In genomic region chr12:71865166-71865713, GRCh38 we compare ENCODE assay signal across 10 cellular contexts. TPM values are rescaled to one million over a fixed set of nuclear protein-coding genes. Genes with fewer than 3 reads are reported as not detected.
DNase-seq lines count a peak whose midpoint lies in the region; ATAC-seq, FAIRE-seq and TF ChIP-seq lines count a peak whose summit lies in the region.
"Had no signal": no experiment of that assay in that cellular context is flagged by ENCODE, and none has a peak within 500 bp of the region (broad histone marks: within the 10 kb centered on the region; RNA-seq: fewer than 3 reads in every experiment).

No MANE protein-coding gene starts in this region.

- no peak for FAIRE-seq in K562 (lab: Jason Lieb, UNC)

- H3K4me1 ChIP-seq in BLaER1, result peaks cover 21% of the 10 kb centered on the region
- no peaks in the 10 kb centered on the region for H3K4me1 ChIP-seq in K562 (replicated peaks in 1 of 2; ENCODE audit: control insufficient read depth in 2 of 2, insufficient read depth in 2 of 2, low read length in 2 of 2)

- H3K4me3 ChIP-seq in BLaER1 (no peak overlapping the region), K562 (no peak overlapping the region)

- H3K79me2 ChIP-seq in K562 (ENCODE audit: control insufficient read depth, insufficient read depth, low read length), result peaks cover 77% of the 10 kb centered on the region

- ATAC-seq in K562, result peak; percentile 31; the same call in 2 of the 3 replicates
- ATAC-seq in GM21717 (IDR thresholded peaks at IDR 0.05; ENCODE audit: unreplicated experiment), result no peak
- ATAC-seq in HG03342 (IDR thresholded peaks at IDR 0.05; ENCODE audit: unreplicated experiment), result no peak
- ATAC-seq in HG03175 (IDR thresholded peaks at IDR 0.05; ENCODE audit: unreplicated experiment), result no peak

- no peak overlapping the region for H3K27ac Mint-ChIP-seq in nephron progenitor cell

- in situ Hi-C loops in K562 (cut with MboI), result no loop called here

- H3K27ac ChIP-seq in BLaER1 (no peak overlapping the region), K562 (ENCODE audit: extremely low read depth, low read depth, low read length) (no peak overlapping the region)

- H3K27me3 ChIP-seq in BLaER1, result no peaks in the 10 kb centered on the region
- no peaks in the 10 kb centered on the region for H3K27me3 ChIP-seq in K562 (ENCODE audit: control insufficient read depth in 2 of 2, insufficient read depth in 2 of 2, low read length in 2 of 2)

- peak; percentile 90 for DNase-seq in HT1080 (ENCODE audit: low read depth)
- no peak for DNase-seq in K562 (ENCODE audit: extremely low read depth in 1 of 4, low spot score in 3 of 4)
- DNase-seq in myocyte (ENCODE audit: low read depth), result peak; percentile 88
- DNase-seq in nephron progenitor cell, result no peak
- DNase-seq: activated effector memory CD4-positive, alpha-beta T cell treated with anti-CD3 and anti-CD28 coated beads, Interleukin-2, amount 50 U/mL, for 16 hours; SHP77 had no signal

- TF ChIP-seq EP300 in K562 (IDR thresholded peaks at IDR 0.05; ENCODE audit: low read length), result no peak

- POLR2A ChIA-PET in K562 (lab: Yijun Ruan, JAX), result interaction anchor here (0.6 to 2.3 kb wide), 4 partner anchors 10 to 438 kb away, joined by 3 to 5 read pairs (median 4); no protein-coding TSS in a partner anchor

- H3K9ac ChIP-seq in BLaER1 (0 out of 2 replicates have a peak overlapping the region, but pooled peaks have one; percentile 16), K562 (ENCODE audit: insufficient read depth in 1 of 2, low read depth in 2 of 2, low read length in 2 of 2) (no peak overlapping the region; a peak in 1 of 4 replicates)

- peaks cover 4% of the 10 kb centered on the region for H3K9me1 ChIP-seq in K562 (ENCODE audit: control insufficient read depth, insufficient read depth, low read length)

- peaks cover 37% of the 10 kb centered on the region for H3K9me3 ChIP-seq in BLaER1
- no peaks in the 10 kb centered on the region for H3K9me3 ChIP-seq in K562 (replicated peaks; ENCODE audit: control insufficient read depth, insufficient read depth, low read depth, low read length)

- TF ChIP-seq POLR2A in K562 (conservative IDR thresholded peaks at IDR 0.05), result no peak

- TF ChIP-seq CTCF in K562 (IDR thresholded peaks at IDR 0.05 in 2 of 3, conservative IDR thresholded peaks at IDR 0.05 in 1 of 3; ENCODE audit: insufficient read depth in 2 of 3, low read depth in 1 of 3, low read length in 3 of 3) (no peak), nephron progenitor cell (IDR thresholded peaks at IDR 0.05) (no peak)

- peaks cover 26% of the 10 kb centered on the region for H3K36me3 ChIP-seq in BLaER1
- H3K36me3 ChIP-seq in K562 (ENCODE audit: control insufficient read depth, insufficient read depth, low read length), result no peaks in the 10 kb centered on the region

- TF ChIP-seq RAD21 in K562 (CRISPR knock-in tag; conservative IDR thresholded peaks at IDR 0.05 in 1 of 2, IDR thresholded peaks at IDR 0.05 in 1 of 2), result no peak

- H4K20me1 ChIP-seq in BLaER1 (peaks cover 63% of the 10 kb centered on the region), K562 (replicated peaks; ENCODE audit: control insufficient read depth, insufficient read depth, low read length) (0 out of 2 replicates have a peak, but pooled peaks cover 4% of the 10 kb centered on the region)

- H3K27me3 Mint-ChIP-seq in nephron progenitor cell (ENCODE audit: low read depth, poor library complexity), result peaks cover 3% of the 10 kb centered on the region

- no peak overlapping the region for H2AFZ ChIP-seq in K562 (ENCODE audit: low read depth, low read length)

- H3K4me3 Mint-ChIP-seq in nephron progenitor cell, result no peak overlapping the region

- peaks cover 41% of the 10 kb centered on the region for H3K36me3 Mint-ChIP-seq in nephron progenitor cell (ENCODE audit: low read depth)

- no TSS peak for BruUV-seq in K562 (replicated peaks; lab: Mats Ljungman, UMichigan)

- intact Hi-C loops in K562 (cut with micrococcal nuclease), result no loop called here

- CTCF ChIA-PET in K562 (lab: Yijun Ruan, JAX; ENCODE audit: low intra/inter-chr PET ratio), result no interaction called here

- H3K4me2 ChIP-seq in BLaER1, result peak overlapping the region; percentile 60
- no peak overlapping the region for H3K4me2 ChIP-seq in K562 (ENCODE audit: insufficient read depth, low read length)

- no peaks in the 10 kb centered on the region for H3K4me1 Mint-ChIP-seq in nephron progenitor cell

- H3K9me3 Mint-ChIP-seq in nephron progenitor cell, result peaks cover 41% of the 10 kb centered on the region

- WGBS in K562 (ENCODE audit: insufficient coverage, low coverage, missing lambda C conversion rate), result 65% methylated on average over 2 of the region's 2 CpGs

TF ChIP-seq in K562, 482 proteins besides CTCF, POLR2A, EP300 and RAD21 (continues in another document):
- TF ChIP-seq LCOR (CRISPR knock-in tag; IDR thresholded peaks at IDR 0.05) (no peak), E4F1 (CRISPR knock-in tag; IDR thresholded peaks at IDR 0.05; ENCODE audit: borderline replicate concordance) (no peak), CHD4 (IDR thresholded peaks at IDR 0.05; ENCODE audit: insufficient read depth, insufficient replicate concordance, low read depth, low read length, poor library complexity, severe bottlenecking) (no peak), LARP7 (IDR thresholded peaks at IDR 0.05) (no peak), MBD1 (CRISPR knock-in tag; IDR thresholded peaks at IDR 0.05) (no peak), ZNF639 (CRISPR knock-in tag; conservative IDR thresholded peaks at IDR 0.05 in 1 of 2, IDR thresholded peaks at IDR 0.05 in 1 of 2) (no peak), KDM1A (IDR thresholded peaks at IDR 0.05) (no peak), CBX1 (IDR thresholded peaks at IDR 0.05; ENCODE audit: low read depth) (no peak), ERF (CRISPR knock-in tag; IDR thresholded peaks at IDR 0.05) (no peak)

RNA-seq across cellular contexts. Expression of gene TBC1D15, which starts 25.7 kb away (rescaled TPM):
- total RNA-seq in HT1080 (2014; rRNA removed; shearing (Covaris generic)), result 12.5 and 17.9 TPM in 2 replicates
- polyA plus RNA-seq in HT1080 (2015; cell fraction: cytosol; rRNA removed), result 36.8 and 48.7 TPM in 2 replicates
- 98.8 and 99.1 TPM in 2 replicates for polyA plus RNA-seq in HT1080 (2015; cell fraction: nucleus; rRNA removed)
- 16.1 and 86.7 TPM in 2 replicates for total RNA-seq in K562 (2011; cell fraction: chromatin; rRNA removed; ENCODE audit: low replicate concordance)
- 7.0 and 11.6 TPM in 2 replicates for total RNA-seq in K562 (2011; cell fraction: nucleolus; rRNA removed)
- total RNA-seq in K562 (2011; cell fraction: nucleoplasm; rRNA removed), result 30.6 and 51.6 TPM in 2 replicates
- total RNA-seq in K562 (2014; rRNA removed) (13.5 and 14.9 TPM in 2 replicates), K562 (2014; rRNA removed; fragmentation: Illumina TruSeq; extraction: Trizol) (24.8 and 33.7 TPM in 2 replicates), K562 (2015; rRNA removed; fragmentation: Illumina TruSeq; extraction: Trizol) (18.4 and 20.5 TPM in 2 replicates), K562 (2021) (30.8 and 31.3 TPM in 2 replicates), myocyte (16.2 and 17.7 TPM in 2 replicates)
- polyA plus RNA-seq in K562 (2011; rRNA removed) (44.4 and 52.0 TPM in 2 replicates), K562 (2014; fragmentation: Illumina TruSeq; extraction: Trizol) (38.3 and 38.4 TPM in 2 replicates), K562 (2014; fragmentation: Nextera tagmentation; extraction: Ambion mirVana) (10 to 100 TPM; 31.3 to 32.5 TPM), K562 (2014; rRNA removed) (31.3 and 34.1 TPM in 2 replicates)
- polyA plus RNA-seq in K562 (2011; cell fraction: cytosol; rRNA removed), result 5.7 and 13.2 TPM in 2 replicates
- polyA plus RNA-seq in K562 (2011; cell fraction: nucleus; rRNA removed), result 24.0 and 45.1 TPM in 2 replicates
- 30.2 and 31.5 TPM in 2 replicates for polyA plus RNA-seq in K562 (2012)
- polyA minus RNA-seq in K562 (2011; rRNA and poly(A)+ RNA removed), result 61.2 and 76.5 TPM in 2 replicates
- polyA minus RNA-seq in K562 (2011; cell fraction: cytosol; rRNA and poly(A)+ RNA removed), result 13.4 and 18.0 TPM in 2 replicates
- polyA minus RNA-seq in K562 (2011; cell fraction: nucleus; rRNA and poly(A)+ RNA removed), result 28.1 and 60.3 TPM in 2 replicates
- 14.3 TPM for polyA plus RNA-seq in myocyte (2012)

Comparison
In these comparisons a context has a peak if more than half of its experiments do, and no peak if none do; other contexts are left out.
1. DNase-seq: peak in HT1080 (single experiment) and myocyte (single experiment); none in K562 (0 of 4) and nephron progenitor cell (single experiment).